ENCODE assay signal across 16 cellular contexts in genomic region chr10:98967601-98968000, GRCh38.
DNase-seq lines count a peak whose midpoint lies in the region; ATAC-seq and TF ChIP-seq lines count a peak whose summit lies in the region.
"Had no signal": no experiment of that assay in that cellular context is flagged by ENCODE, and none has a peak within 500 bp of the region (broad histone marks: within the 10 kb centered on the region; RNA-seq: fewer than 3 reads in every experiment).

No MANE protein-coding gene starts in this region.

- no peak for TF ChIP-seq RAD21 in IMR-90 (IDR thresholded peaks at IDR 0.05; ENCODE audit: low read length)

- H3K4ac ChIP-seq in IMR-90 (ENCODE audit: low read depth, low read length) = no peak overlapping the region

- H3K18ac ChIP-seq in IMR-90 (ENCODE audit: low read depth, low read length) = peak overlapping the region; percentile 88; the same call in 1 of the 2 replicates

- H2BK20ac ChIP-seq in IMR-90 (ENCODE audit: low read depth, low read length) = no peak overlapping the region

- in situ Hi-C loops in IMR-90 (cut with MboI; ENCODE audit: low sequenced_read_pairs) (no loop called here), astrocyte of the spinal cord (cut with HindIII; ENCODE audit: low sequenced_read_pairs) (no loop called here)

- 0 out of 2 replicates have a peak, but pooled peaks cover 3% of the 10 kb centered on the region for H3K9me1 ChIP-seq in IMR-90 (ENCODE audit: insufficient read depth, low read length)

- no peak overlapping the region for H3K14ac ChIP-seq in IMR-90 (replicated peaks; ENCODE audit: low read depth, low read length)

- no peak overlapping the region for H2BK15ac ChIP-seq in IMR-90 (ENCODE audit: low read depth, low read length)

- TF ChIP-seq CTCF in IMR-90 (conservative IDR thresholded peaks at IDR 0.05; ENCODE audit: low read depth, low read length) = no peak
- TF ChIP-seq CTCF in astrocyte of the spinal cord (IDR thresholded peaks at IDR 0.05; ENCODE audit: low read depth, low read length) = no peak
- no peak for TF ChIP-seq CTCF in fibroblast of pulmonary artery (IDR thresholded peaks at IDR 0.05; ENCODE audit: low read length, missing control alignments)

- H3K79me1 ChIP-seq in IMR-90 (ENCODE audit: low read depth in 1 of 2, low read length in 2 of 2) = no peaks in the 10 kb centered on the region

- peak overlapping the region; percentile 81; the same call in 1 of the 2 replicates for H3K4me2 ChIP-seq in IMR-90 (ENCODE audit: low read depth, low read length)

- dilution Hi-C loops in IMR-90 (cut with HindIII; ENCODE audit: low sequenced_read_pairs, unreplicated experiment) = no loop called here

- H3K4me3 ChIP-seq in IMR-90 (ENCODE audit: insufficient read depth, low read depth, low read length) = no peak overlapping the region
- H3K4me3 ChIP-seq in astrocyte of the spinal cord (ENCODE audit: low read depth, low read length) = no peak overlapping the region
- H3K4me3 ChIP-seq in fibroblast of pulmonary artery (replicated peaks; ENCODE audit: low read depth, low read length) = no peak overlapping the region
- H3K4me3 ChIP-seq in aorta (ENCODE audit: low read length in 2 of 2) = no peak overlapping the region

- no peak overlapping the region for H4K91ac ChIP-seq in IMR-90 (ENCODE audit: insufficient read depth, low read depth, low read length)

- H4K5ac ChIP-seq in IMR-90 (ENCODE audit: low read depth, low read length) = peak overlapping the region; percentile 56; the same call in 1 of the 2 replicates

- ATAC-seq in IMR-90 (ENCODE audit: low read depth) = peak; percentile 80
- peak; percentile 48 for ATAC-seq in aorta (ENCODE audit: low FRiP score)
- ATAC-seq in GM19324 (IDR thresholded peaks at IDR 0.05; ENCODE audit: low FRiP score, unreplicated experiment) = no peak
- ATAC-seq in HG02885 (IDR thresholded peaks at IDR 0.05; ENCODE audit: poor library complexity, unreplicated experiment) = no peak

- H3K9me3 ChIP-seq in IMR-90 (ENCODE audit: control insufficient read depth, insufficient read depth, low read length) (no peaks in the 10 kb centered on the region), aorta (ENCODE audit: control insufficient read depth, low read length) (no peaks in the 10 kb centered on the region)

- H3K9ac ChIP-seq in IMR-90 (ENCODE audit: low read depth, low read length) = no peak overlapping the region

- CTCF ChIA-PET in IMR-90 (lab: Yijun Ruan, JAX) = no interaction called here

- no peak overlapping the region for H2AK5ac ChIP-seq in IMR-90 (ENCODE audit: low read depth, low read length)

- H4K20me1 ChIP-seq in IMR-90 (ENCODE audit: insufficient read depth, low read length) = no peaks in the 10 kb centered on the region

- no peak overlapping the region for H3K56ac ChIP-seq in IMR-90 (ENCODE audit: extremely low read depth, insufficient read depth, low read length)

- TF ChIP-seq POLR2A in IMR-90 (IDR thresholded peaks at IDR 0.05; ENCODE audit: low read depth, low read length) = no peak

- no peak overlapping the region for H3K23ac ChIP-seq in IMR-90 (ENCODE audit: low read depth, low read length)

- H3K36me3 ChIP-seq in IMR-90 (ENCODE audit: control insufficient read depth, insufficient read depth, low read length) = no peaks in the 10 kb centered on the region
- no peaks in the 10 kb centered on the region for H3K36me3 ChIP-seq in aorta (ENCODE audit: control insufficient read depth in 1 of 2, insufficient read depth in 2 of 2, low read length in 1 of 2)

- H2AFZ ChIP-seq in IMR-90 (replicated peaks; ENCODE audit: low read length, poor library complexity) = no peak overlapping the region

- intact Hi-C loops in IMR-90 (cut with micrococcal nuclease) = no loop called here
- intact Hi-C loops in aorta (cut with DNase I) = no loop called here

- H2AK9ac ChIP-seq in IMR-90 (replicated peaks; ENCODE audit: low read depth, low read length, poor library complexity) = no peak overlapping the region

- H4K8ac ChIP-seq in IMR-90 (ENCODE audit: low read depth in 2 of 2, low read length in 2 of 2) = no peak overlapping the region

- POLR2A ChIA-PET in IMR-90 (lab: Charles Lee; ENCODE audit: unreplicated experiment) = no interaction called here

- no TSS peak for BruUV-seq in IMR-90 (replicated peaks; lab: Mats Ljungman, UMichigan)

- H3K27me3 ChIP-seq in IMR-90 (ENCODE audit: control insufficient read depth, insufficient read depth, low read length) (no peaks in the 10 kb centered on the region), aorta (ENCODE audit: control insufficient read depth in 1 of 2, insufficient read depth in 2 of 2, low read length in 1 of 2) (no peaks in the 10 kb centered on the region)

- H2BK5ac ChIP-seq in IMR-90 (ENCODE audit: low read depth, low read length, poor library complexity, severe bottlenecking) = peak overlapping the region; percentile 81

- peaks cover 10% of the 10 kb centered on the region for H3K4me1 ChIP-seq in IMR-90 (ENCODE audit: control insufficient read depth, insufficient read depth, low read length)
- H3K4me1 ChIP-seq in aorta (ENCODE audit: control insufficient read depth in 1 of 2, insufficient read depth in 2 of 2, low read length in 2 of 2) = no peaks in the 10 kb centered on the region

- DNase-seq in IMR-90 (peak; percentile 46), astrocyte of the spinal cord (ENCODE audit: low read depth, low spot score) (peak; percentile 36), fibroblast of pulmonary artery (ENCODE audit: low read depth) (peak; percentile 5), aorta (no peak)
- no peak for DNase-seq in stimulated activated CD4-positive, alpha-beta T cell treated with anti-CD3 and anti-CD28 coated beads, Interleukin-4, amount 100 ng/mL, for 4 hours
- DNase-seq: ACHN; CD4-positive, alpha-beta T cell; DMS79; KBM-7; NCI-H1092 treated with DMSO at 0.1 percent for 48 hours; NCI-H1694; NCI-H345; NCI-H69; Right ventricle myocardium superior had no signal

- no peak overlapping the region for H2BK120ac ChIP-seq in IMR-90 (ENCODE audit: low read depth, low read length)

- H3K27ac ChIP-seq in IMR-90 (ENCODE audit: insufficient read depth, low read length) = no peak overlapping the region
- H3K27ac ChIP-seq in aorta (ENCODE audit: low read depth in 1 of 2, low read length in 2 of 2) = peak overlapping the region in 1 of 2 donors; percentile 87

TF ChIP-seq in IMR-90, 13 proteins besides CTCF, POLR2A, EP300 and RAD21:
- TF ChIP-seq BHLHE40 (IDR thresholded peaks at IDR 0.05; ENCODE audit: low read depth, low read length) (no peak), CHD1 (IDR thresholded peaks at IDR 0.05; ENCODE audit: low read depth, low read length) (no peak), MAFK (IDR thresholded peaks at IDR 0.05; ENCODE audit: low read depth, low read length) (no peak), CEBPB (IDR thresholded peaks at IDR 0.05; ENCODE audit: low read depth, low read length) (no peak)
- TF ChIP-seq, protein P1, sequence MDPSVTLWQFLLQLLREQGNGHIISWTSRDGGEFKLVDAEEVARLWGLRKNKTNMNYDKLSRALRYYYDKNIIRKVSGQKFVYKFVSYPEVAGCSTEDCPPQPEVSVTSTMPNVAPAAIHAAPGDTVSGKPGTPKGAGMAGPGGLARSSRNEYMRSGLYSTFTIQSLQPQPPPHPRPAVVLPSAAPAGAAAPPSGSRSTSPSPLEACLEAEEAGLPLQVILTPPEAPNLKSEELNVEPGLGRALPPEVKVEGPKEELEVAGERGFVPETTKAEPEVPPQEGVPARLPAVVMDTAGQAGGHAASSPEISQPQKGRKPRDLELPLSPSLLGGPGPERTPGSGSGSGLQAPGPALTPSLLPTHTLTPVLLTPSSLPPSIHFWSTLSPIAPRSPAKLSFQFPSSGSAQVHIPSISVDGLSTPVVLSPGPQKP (IDR thresholded peaks at IDR 0.05; ENCODE audit: borderline replicate concordance, low read depth, low read length) = no peak
TF ChIP-seq in IMR-90: peak in this region for 0.

Comparison
In these comparisons a context has a peak if more than half of its experiments do, and no peak if none do; other contexts are left out.
1. ATAC-seq: peak in IMR-90 (single experiment) and aorta (single experiment); none in GM19324 (single experiment) and HG02885 (single experiment).
2. DNase-seq: peak in IMR-90 (single experiment), astrocyte of the spinal cord (single experiment) and fibroblast of pulmonary artery (single experiment); none in aorta (0 of 2) and stimulated activated CD4-positive, alpha-beta T cell treated with anti-CD3 and anti-CD28 coated beads, Interleukin-4, amount 100 ng/mL, for 4 hours (0 of 2).